18 cellular contexts compared by ENCODE assay signal in genomic region chr2:241437148-241437547, GRCh38.
"Had no signal": no experiment of that assay in that cellular context is flagged by ENCODE, and none has a peak within 500 bp of the region (broad histone marks: within the 10 kb centered on the region; RNA-seq: fewer than 3 reads in every experiment).

No MANE protein-coding gene starts in this region.

- H3K27ac ChIP-seq: coronary artery, dorsolateral prefrontal cortex, esophagus squamous epithelium, gastroesophageal sphincter, heart right ventricle, left lung, lower lobe of right lung had no signal

- DNase-seq: dermis blood vessel endothelial cell; dorsolateral prefrontal cortex; effector CD4-positive, alpha-beta T cell; effector memory CD4-positive, alpha-beta T cell; esophagus squamous epithelium; foreskin fibroblast; foreskin melanocyte; heart right ventricle; hippocampal formation; left cardiac atrium; left lung; left ventricle myocardium superior; lower lobe of right lung; mesenchymal stem cell; mucosa of descending colon had no signal

- H3K4me1 ChIP-seq: esophagus squamous epithelium, gastroesophageal sphincter, heart right ventricle, left lung, lower lobe of right lung had no signal

- H3K4me3 ChIP-seq: coronary artery, dorsolateral prefrontal cortex, esophagus squamous epithelium, gastroesophageal sphincter, heart right ventricle, left lung, lower lobe of right lung, mucosa of descending colon had no signal

- ATAC-seq: esophagus mucosa, gastroesophageal sphincter, heart right ventricle, left cardiac atrium, left lung, left ventricle myocardium superior, lower lobe of right lung, mucosa of descending colon had no signal

- H3K9me3 ChIP-seq: esophagus squamous epithelium, gastroesophageal sphincter, heart right ventricle, left lung, lower lobe of right lung, mucosa of descending colon had no signal

- H3K27me3 ChIP-seq: dorsolateral prefrontal cortex, esophagus squamous epithelium, gastroesophageal sphincter, left lung had no signal
